ENCODE assay signal across 19 cellular contexts in the genomic region with DNA sequence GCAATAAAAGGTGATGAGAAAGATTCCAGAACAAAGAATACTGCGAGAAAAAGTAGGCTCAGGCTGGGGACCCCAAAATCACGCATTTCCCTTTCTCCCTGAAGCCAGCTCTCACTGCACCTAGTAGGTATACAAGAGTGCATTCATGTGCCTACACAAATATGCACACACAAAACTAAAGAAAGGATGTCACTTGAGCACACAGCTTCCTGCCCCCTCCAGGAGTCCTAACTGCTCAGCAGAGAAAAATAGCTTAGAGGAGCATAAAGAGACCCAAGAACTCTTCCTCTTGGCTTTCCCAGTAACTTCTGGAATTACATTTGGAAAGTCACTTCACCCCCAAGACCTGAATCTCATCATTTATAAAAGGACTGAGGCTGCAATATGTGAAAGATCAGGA. TPM values are rescaled to one million over a fixed set of nuclear protein-coding genes. Genes with fewer than 3 reads are reported as not detected.
DNase-seq lines count a peak whose midpoint lies in the region; ATAC-seq, FAIRE-seq and TF ChIP-seq lines count a peak whose summit lies in the region.
"Had no signal": no experiment of that assay in that cellular context is flagged by ENCODE, and none has a peak within 500 bp of the region (broad histone marks: within the 10 kb centered on the region; RNA-seq: fewer than 3 reads in every experiment).

No MANE protein-coding gene starts in this region.

- H4K20me1 ChIP-seq in OCI-LY7 (ENCODE audit: insufficient read depth, low read length), result peaks cover 35% of the 10 kb centered on the region

- intact Hi-C loops in CD4-positive, alpha-beta T cell (cut with DNase I, micrococcal nuclease), result loop anchor here (5.0 to 10.0 kb wide), 2 partner anchors 34 to 76 kb away; no protein-coding TSS in a partner anchor
- intact Hi-C loops in OCI-LY7 (cut with micrococcal nuclease; ENCODE audit: unreplicated experiment) (no loop called here), kidney (cut with DNase I) (no loop called here), upper lobe of right lung (cut with DNase I) (no loop called here)

- no peak for FAIRE-seq in A549 (lab: Jason Lieb, UNC)
- no peak for FAIRE-seq in kidney (lab: Jason Lieb, UNC)
- FAIRE-seq: RCC 7860 had no signal

- no peak for ATAC-seq in A549
- no peak for ATAC-seq in CD4-positive, alpha-beta T cell (ENCODE audit: poor library complexity)
- no peak for ATAC-seq in GM21367 (IDR thresholded peaks at IDR 0.05; ENCODE audit: unreplicated experiment)
- no peak for ATAC-seq in upper lobe of right lung

- peak overlapping the region; percentile 60 for H3K27ac Mint-ChIP-seq in CD4-positive, alpha-beta T cell

- H3K4me1 Mint-ChIP-seq in CD4-positive, alpha-beta T cell (ENCODE audit: low read depth), result peaks cover 95% of the 10 kb centered on the region

- TF ChIP-seq POLR2A in A549 (IDR thresholded peaks at IDR 0.05; ENCODE audit: low read length), result no peak

- CTCF ChIA-PET in A549 (lab: Yijun Ruan, JAX) (interaction anchor here (1.0 kb wide), 1 partner anchor 11 kb away, joined by 3 read pairs; no protein-coding TSS in a partner anchor), OCI-LY7 (lab: Charles Lee; ENCODE audit: unreplicated experiment) (no interaction called here)
- CTCF ChIA-PET in CD4-positive, alpha-beta T cell (lab: Charles Lee), result no interaction called here

- BruUV-seq in OCI-LY7 (replicated peaks; lab: Mats Ljungman, UMichigan), result no TSS peak

- peak overlapping the region; percentile 52 for H3K4me3 Mint-ChIP-seq in CD4-positive, alpha-beta T cell

- H3K27me3 ChIP-seq in CD4-positive, alpha-beta T cell (ENCODE audit: control insufficient read depth, insufficient read depth, low read length), result no peaks in the 10 kb centered on the region
- H3K27me3 ChIP-seq in iPS-20b (ENCODE audit: insufficient read depth, low read length) (no peaks in the 10 kb centered on the region), upper lobe of right lung (no peaks in the 10 kb centered on the region)
- H3K27me3 ChIP-seq: BE2C had no signal

- no peak overlapping the region for H3K4me3 ChIP-seq in A549
- H3K4me3 ChIP-seq in OCI-LY7 (ENCODE audit: low read depth, low read length, poor library complexity, severe bottlenecking), result no peak overlapping the region
- H3K4me3 ChIP-seq in iPS-20b (ENCODE audit: low read length), result no peak overlapping the region
- no peak overlapping the region for H3K4me3 ChIP-seq in kidney (ENCODE audit: low read length in 2 of 2)
- H3K4me3 ChIP-seq in upper lobe of right lung, result no peak overlapping the region

- peak overlapping the region in 1 of 2 experiments; percentile 55; a peak in 2 of 6 replicates for H3K27ac ChIP-seq in A549
- H3K27ac ChIP-seq in CD4-positive, alpha-beta T cell (ENCODE audit: low read depth, low read length), result no peak overlapping the region
- no peak overlapping the region for H3K27ac ChIP-seq in OCI-LY7 (ENCODE audit: low read depth, low read length, poor library complexity, severe bottlenecking)
- H3K27ac ChIP-seq in iPS-20b (ENCODE audit: low read length), result no peak overlapping the region
- H3K27ac ChIP-seq in kidney (ENCODE audit: low read depth in 2 of 2, low read length in 2 of 2), result no peak overlapping the region
- H3K27ac ChIP-seq in upper lobe of right lung, result no peak overlapping the region

- 100% methylated on average over 2 of the region's 2 CpGs for WGBS in A549 (ENCODE audit: missing lambda C conversion rate)

- no peaks in the 10 kb centered on the region for H3K9me2 ChIP-seq in OCI-LY7 (ENCODE audit: insufficient read depth, low read length)

- POLR2A ChIA-PET in A549 (lab: Yijun Ruan, JAX), result no interaction called here
- POLR2A ChIA-PET in CD4-positive, alpha-beta T cell (lab: Charles Lee), result interaction anchor here (0.8 to 2.0 kb wide), 6 partner anchors 8 to 51 kb away, joined by 3 to 8 read pairs (median 5); partner anchors contain the start of gene JAK1
- POLR2A ChIA-PET in OCI-LY7 (lab: Charles Lee), result interaction anchor here (0.7 to 1.4 kb wide), 6 partner anchors 15 to 397 kb away, joined by 3 to 7 read pairs (median 4); no protein-coding TSS in a partner anchor

- TF ChIP-seq EP300 in A549 (IDR thresholded peaks at IDR 0.05), result no peak

- no peak overlapping the region for H2AFZ ChIP-seq in OCI-LY7 (ENCODE audit: low read length)

- DNase-seq in A549 (ENCODE audit: low read depth in 1 of 2, low spot score in 1 of 2) (no peak), OCI-LY7 (ENCODE audit: low spot score) (peak; percentile 13), OCI-M1 (lab: John Stamatoyannopoulos, UW) (no peak), kidney (no peak), upper lobe of right lung (no peak)
- DNase-seq in CD4-positive, alpha-beta T cell, result no peak
- DNase-seq: ACHN, BE2C, COR-L47, DMS153, EL, HCEC 1CT, NCI-H187 treated with DMSO at 0.1 percent for 48 hours, NCI-H446, NCI-H82, SHP77 treated with DMSO at 0.1 percent for 48 hours had no signal

- peaks cover 52% of the 10 kb centered on the region for H3K36me3 Mint-ChIP-seq in CD4-positive, alpha-beta T cell (ENCODE audit: low read depth)

- peak overlapping the region; percentile 24; the same call in 1 of the 2 replicates for H3K9ac ChIP-seq in iPS-20b (ENCODE audit: low read depth, low read length)
- H3K9ac ChIP-seq in kidney (ENCODE audit: low read length in 2 of 2), result no peak overlapping the region

- no peak for TF ChIP-seq RAD21 in A549 (conservative IDR thresholded peaks at IDR 0.05 in 1 of 2, IDR thresholded peaks at IDR 0.05 in 1 of 2)

- H3K27me3 Mint-ChIP-seq in CD4-positive, alpha-beta T cell, result no peaks in the 10 kb centered on the region

- H3K4me1 ChIP-seq in A549 (peaks cover 78% of the 10 kb centered on the region), OCI-LY7 (ENCODE audit: insufficient read depth, low read length, poor library complexity, severe bottlenecking) (peaks cover 21% of the 10 kb centered on the region), iPS-20b (ENCODE audit: insufficient read depth, low read length) (peaks cover 7% of the 10 kb centered on the region; the same call in 1 of the 2 replicates), kidney (ENCODE audit: control insufficient read depth in 1 of 2, insufficient read depth in 1 of 2, low read depth in 1 of 2, low read length in 2 of 2) (peaks cover 6 to 14% of the 10 kb centered on the region in 2 donors), upper lobe of right lung (peaks cover 41% of the 10 kb centered on the region)
- H3K4me1 ChIP-seq: BE2C had no signal

- H3K9me3 Mint-ChIP-seq in CD4-positive, alpha-beta T cell, result peaks cover 5% of the 10 kb centered on the region

- no peaks in the 10 kb centered on the region for H3K9me3 ChIP-seq in A549
- H3K9me3 ChIP-seq in CD4-positive, alpha-beta T cell (ENCODE audit: control insufficient read depth, low read length), result no peaks in the 10 kb centered on the region
- H3K9me3 ChIP-seq in OCI-LY7 (ENCODE audit: low read length), result no peaks in the 10 kb centered on the region
- H3K9me3 ChIP-seq in iPS-20b (ENCODE audit: insufficient read depth, low read depth, low read length), result no peaks in the 10 kb centered on the region
- H3K9me3 ChIP-seq in kidney (ENCODE audit: control insufficient read depth in 1 of 2, low read length in 2 of 2), result no peaks in the 10 kb centered on the region
- no peaks in the 10 kb centered on the region for H3K9me3 ChIP-seq in upper lobe of right lung
- H3K9me3 ChIP-seq: BE2C had no signal

- 0 out of 2 replicates have a peak, but pooled peaks cover 5% of the 10 kb centered on the region for H3K36me3 ChIP-seq in OCI-LY7 (ENCODE audit: insufficient read depth, low read length)
- H3K36me3 ChIP-seq in iPS-20b (ENCODE audit: insufficient read depth, low read depth, low read length), result no peaks in the 10 kb centered on the region
- no peaks in the 10 kb centered on the region for H3K36me3 ChIP-seq in kidney (ENCODE audit: control insufficient read depth in 1 of 2, insufficient read depth in 2 of 2, low read length in 2 of 2)
- H3K36me3 ChIP-seq in upper lobe of right lung, result no peaks in the 10 kb centered on the region
- H3K36me3 ChIP-seq: BE2C had no signal

- H3K79me2 ChIP-seq in OCI-LY7 (ENCODE audit: insufficient read depth, low read depth, low read length), result peaks cover 83% of the 10 kb centered on the region

- TF ChIP-seq CTCF in A549 (IDR thresholded peaks at IDR 0.05), result no peak
- no peak for TF ChIP-seq CTCF in CD4-positive, alpha-beta T cell (IDR thresholded peaks at IDR 0.05)
- TF ChIP-seq CTCF in OCI-LY7 (conservative IDR thresholded peaks at IDR 0.05; ENCODE audit: low read length), result no peak
- TF ChIP-seq CTCF in kidney (IDR thresholded peaks at IDR 0.05; ENCODE audit: borderline replicate concordance, extremely low read depth, insufficient read depth), result no peak
- TF ChIP-seq CTCF in upper lobe of right lung (IDR thresholded peaks at IDR 0.05), result no peak

- H3K4me2 ChIP-seq in A549, result peak overlapping the region; percentile 26; the same call in 1 of the 3 replicates
- H3K4me2 ChIP-seq in OCI-LY7 (ENCODE audit: low read length), result no peak overlapping the region

TF ChIP-seq in A549, 52 proteins besides CTCF, POLR2A, EP300 and RAD21 (continues in another document):
- TF ChIP-seq JUN (IDR thresholded peaks at IDR 0.05) (no peak), NPAS2 (CRISPR knock-in tag; IDR thresholded peaks at IDR 0.05; ENCODE audit: borderline replicate concordance) (no peak), HEYL (CRISPR knock-in tag; IDR thresholded peaks at IDR 0.05) (no peak), ZFP36 (IDR thresholded peaks at IDR 0.05; ENCODE audit: borderline replicate concordance, partially characterized antibody) (no peak), MAFK (IDR thresholded peaks at IDR 0.05; ENCODE audit: partially characterized antibody) (no peak)
- TF ChIP-seq, protein P1, sequence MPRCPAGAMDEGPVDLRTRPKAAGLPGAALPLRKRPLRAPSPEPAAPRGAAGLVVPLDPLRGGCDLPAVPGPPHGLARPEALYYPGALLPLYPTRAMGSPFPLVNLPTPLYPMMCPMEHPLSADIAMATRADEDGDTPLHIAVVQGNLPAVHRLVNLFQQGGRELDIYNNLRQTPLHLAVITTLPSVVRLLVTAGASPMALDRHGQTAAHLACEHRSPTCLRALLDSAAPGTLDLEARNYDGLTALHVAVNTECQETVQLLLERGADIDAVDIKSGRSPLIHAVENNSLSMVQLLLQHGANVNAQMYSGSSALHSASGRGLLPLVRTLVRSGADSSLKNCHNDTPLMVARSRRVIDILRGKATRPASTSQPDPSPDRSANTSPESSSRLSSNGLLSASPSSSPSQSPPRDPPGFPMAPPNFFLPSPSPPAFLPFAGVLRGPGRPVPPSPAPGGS (IDR thresholded peaks at IDR 0.05), result no peak

RNA-seq across cellular contexts. Expression of gene JAK1, which starts 38.0 kb away (rescaled TPM):
- polyA plus RNA-seq in A549 (2011; rRNA removed) (156 and 159 TPM in 2 replicates), A549 (2017; fragmentation: RNase III; extraction: RNeasy Plus Mini Kit Qiagen cat#74134 plus additional on column Dnase treatment) (110 to 123 TPM (median 114 TPM) in 3 replicates), kidney (ENCODE audit: insufficient read depth, low read depth, low replicate concordance) (33.6 TPM)
- 70.5 and 85.3 TPM in 2 replicates for polyA plus RNA-seq in A549 (2012; cell fraction: cytosol; rRNA removed)
- polyA plus RNA-seq in A549 (2012; cell fraction: nucleus; rRNA removed), result 54.7 and 109 TPM in 2 replicates
- polyA minus RNA-seq in A549 (2011; rRNA and poly(A)+ RNA removed), result 197 and 200 TPM in 2 replicates
- 100 to 1,000 TPM; 240 to 252 TPM for total RNA-seq in CD4-positive, alpha-beta T cell
- 66.9 and 72.6 TPM in 2 replicates for total RNA-seq in OCI-LY7 (2014; rRNA removed; shearing (Covaris generic))
- total RNA-seq in OCI-LY7 (2022) (86.8 and 106 TPM in 2 replicates), kidney (173 TPM), upper lobe of right lung (152 TPM)

Comparison
In these comparisons a context has a peak if more than half of its experiments do, and no peak if none do; other contexts are left out.
1. intact Hi-C loops: an anchor here in CD4-positive, alpha-beta T cell (5.0 to 10.0 kb wide); none called in OCI-LY7, kidney and upper lobe of right lung.